ENCODE assay signal across 17 cellular contexts in genomic region chr13:50248537-50249521, GRCh38.
DNase-seq lines count a peak whose midpoint lies in the region; ATAC-seq, FAIRE-seq and TF ChIP-seq lines count a peak whose summit lies in the region.
"Had no signal": no experiment of that assay in that cellular context is flagged by ENCODE, and none has a peak within 500 bp of the region (broad histone marks: within the 10 kb centered on the region; RNA-seq: fewer than 3 reads in every experiment).

No MANE protein-coding gene starts in this region.

- H2AFZ ChIP-seq in GM23338: no peak overlapping the region

- no peaks in the 10 kb centered on the region; the same call in 1 of the 2 replicates for H4K20me1 ChIP-seq in GM23338 (replicated peaks; ENCODE audit: insufficient read depth)

- WGBS in pancreas, 2 donors: 70 to 87% methylated on average over 4 of the region's 4 CpGs

- H3K27ac Mint-ChIP-seq in CD14-positive monocyte (peak overlapping the region in 4 of 7 donors; percentile 8 to 53 (median 18)), GM23338 (no peak overlapping the region)
- peak overlapping the region; percentile 60 for H3K27ac Mint-ChIP-seq in activated CD8-positive, alpha-beta T cell treated with anti-CD3 and anti-CD28 coated beads, Interleukin-2, amount 10 ng/mL, durations not matched to agents 7 days and 5 days
- H3K27ac Mint-ChIP-seq in T-helper 2 cell treated with Interferon-gamma antibody and Interleukin-4, amounts not matched to agents 5 μg/mL and 100 μg/mL, for 36 hours: no peak overlapping the region
- H3K27ac Mint-ChIP-seq: activated T-helper 2 cell treated with anti-CD3 and anti-CD28 coated beads, Interferon-gamma antibody, Interleukin-2, Interleukin-4, amounts not matched to agents 10 μg/mL and 5 μg/mL and 100 μg/mL, durations not matched to agents 14 hours and 24 hours and 36 hours had no signal

- POLR2A ChIA-PET in activated CD8-positive, alpha-beta T cell treated with anti-CD3 and anti-CD28 coated beads, Interleukin-2, amount 10 ng/mL, durations not matched to agents 7 days and 5 days (lab: Charles Lee): no interaction called here

- H3K27me3 ChIP-seq in GM23338 (ENCODE audit: insufficient read depth) (no peaks in the 10 kb centered on the region), pancreas (peaks cover 0 to 2% (median 0%) of the 10 kb centered on the region in 4 donors)

- no peak overlapping the region for H3K27ac ChIP-seq in GM23338 (ENCODE audit: low read depth)
- H3K27ac ChIP-seq in pancreas: no peak overlapping the region
- H3K27ac ChIP-seq: psoas muscle had no signal

- CTCF ChIA-PET in activated CD8-positive, alpha-beta T cell treated with anti-CD3 and anti-CD28 coated beads, Interleukin-2, amount 10 ng/mL, durations not matched to agents 7 days and 5 days (lab: Charles Lee): interaction anchor here (0.9 to 1.4 kb wide), 2 partner anchors 12 to 663 kb away, joined by 3 read pairs; no protein-coding TSS in a partner anchor

- ATAC-seq in GM23338 (peak; percentile 80), mucosa of descending colon (peak; percentile 47), GM21786 (IDR thresholded peaks at IDR 0.05; ENCODE audit: unreplicated experiment) (no peak), pancreas (no peak), HG02610 (IDR thresholded peaks at IDR 0.05; ENCODE audit: unreplicated experiment) (no peak)
- no peak for ATAC-seq in activated CD8-positive, alpha-beta T cell treated with anti-CD3 and anti-CD28 coated beads, Interleukin-2, amount 10 ng/mL, durations not matched to agents 7 days and 5 days
- ATAC-seq: psoas muscle had no signal

- peaks cover 0 to 5% of the 10 kb centered on the region in 2 donors for H3K36me3 Mint-ChIP-seq in CD14-positive monocyte
- no peaks in the 10 kb centered on the region for H3K36me3 Mint-ChIP-seq in GM23338 (ENCODE audit: low read depth)
- H3K36me3 Mint-ChIP-seq in activated CD8-positive, alpha-beta T cell treated with anti-CD3 and anti-CD28 coated beads, Interleukin-2, amount 10 ng/mL, durations not matched to agents 7 days and 5 days (ENCODE audit: low read depth): no peaks in the 10 kb centered on the region
- H3K36me3 Mint-ChIP-seq in T-helper 2 cell treated with Interferon-gamma antibody and Interleukin-4, amounts not matched to agents 5 μg/mL and 100 μg/mL, for 36 hours (ENCODE audit: low read depth): no peaks in the 10 kb centered on the region

- H3K4me3 Mint-ChIP-seq in CD14-positive monocyte (no peak overlapping the region), GM23338 (no peak overlapping the region)
- H3K4me3 Mint-ChIP-seq in activated CD8-positive, alpha-beta T cell treated with anti-CD3 and anti-CD28 coated beads, Interleukin-2, amount 10 ng/mL, durations not matched to agents 7 days and 5 days: no peak overlapping the region
- no peak overlapping the region for H3K4me3 Mint-ChIP-seq in T-helper 2 cell treated with Interferon-gamma antibody and Interleukin-4, amounts not matched to agents 5 μg/mL and 100 μg/mL, for 36 hours
- H3K4me3 Mint-ChIP-seq: stimulated activated naive CD8-positive, alpha-beta T cell treated with anti-CD3 and anti-CD28 coated beads, Interleukin-15, Interleukin-2, amounts not matched to agents 100 ng/mL and 50 ng/mL, for 24 hours had no signal

- no peak overlapping the region for H3K4me2 ChIP-seq in GM23338

- no peaks in the 10 kb centered on the region for H3K4me1 ChIP-seq in GM23338 (ENCODE audit: insufficient read depth)
- no peaks in the 10 kb centered on the region for H3K4me1 ChIP-seq in mucosa of descending colon (ENCODE audit: low read depth)
- no peaks in the 10 kb centered on the region for H3K4me1 ChIP-seq in pancreas

- DNase-seq in CD14-positive monocyte (ENCODE audit: low spot score): no peak
- DNase-seq in GM23338 (ENCODE audit: low spot score): peak; percentile 30
- DNase-seq in activated CD8-positive, alpha-beta T cell treated with anti-CD3 and anti-CD28 coated beads, Interleukin-2, amount 10 ng/mL, durations not matched to agents 7 days and 5 days: no peak
- DNase-seq in mucosa of descending colon: no peak
- no peak for DNase-seq in pancreas
- no peak for DNase-seq in T-helper 2 cell treated with Interferon-gamma antibody and Interleukin-4, amounts not matched to agents 5 μg/mL and 100 μg/mL, for 36 hours (ENCODE audit: low spot score)
- DNase-seq: amygdala, cerebellar nuclear complex, DMS 273 treated with DMSO at 0.1 percent for 48 hours, NCI-H2029, NCI-H510A treated with DMSO at 0.1 percent for 48 hours, psoas muscle had no signal

- no peaks in the 10 kb centered on the region for H3K9me2 ChIP-seq in GM23338 (ENCODE audit: insufficient read depth)

- H3K27me3 Mint-ChIP-seq in CD14-positive monocyte (ENCODE audit: low read depth in 3 of 3) (peaks cover 0 to 2% (median 2%) of the 10 kb centered on the region in 3 donors), GM23338 (ENCODE audit: insufficient read depth, low read depth, poor library complexity) (peaks cover 2% of the 10 kb centered on the region)
- peaks cover 11% of the 10 kb centered on the region for H3K27me3 Mint-ChIP-seq in activated CD8-positive, alpha-beta T cell treated with anti-CD3 and anti-CD28 coated beads, Interleukin-2, amount 10 ng/mL, durations not matched to agents 7 days and 5 days (ENCODE audit: low read depth)
- peaks cover 65% of the 10 kb centered on the region for H3K27me3 Mint-ChIP-seq in T-helper 2 cell treated with Interferon-gamma antibody and Interleukin-4, amounts not matched to agents 5 μg/mL and 100 μg/mL, for 36 hours (ENCODE audit: low read depth)

- intact Hi-C loops in CD14-positive monocyte (cut with micrococcal nuclease) (loop anchor here in 1 of 2 donors (5.0 kb wide), 1 partner anchor 43 kb away; no protein-coding TSS in a partner anchor), mucosa of descending colon (cut with DNase I, micrococcal nuclease) (no loop called here), pancreas (cut with DNase I) (no loop called here)

- H3K9me3 ChIP-seq in mucosa of descending colon (no peaks in the 10 kb centered on the region), pancreas (no peaks in the 10 kb centered on the region)
- H3K9me3 ChIP-seq: psoas muscle had no signal

- H3K79me2 ChIP-seq in GM23338 (replicated peaks; ENCODE audit: insufficient read depth): no peaks in the 10 kb centered on the region

- no peaks in the 10 kb centered on the region for H3F3A ChIP-seq in GM23338 (replicated peaks; ENCODE audit: low read depth)

- H3K9me3 Mint-ChIP-seq in CD14-positive monocyte (peaks cover 0 to 6% (median 0%) of the 10 kb centered on the region in 7 donors), GM23338 (no peaks in the 10 kb centered on the region)
- H3K9me3 Mint-ChIP-seq in activated CD8-positive, alpha-beta T cell treated with anti-CD3 and anti-CD28 coated beads, Interleukin-2, amount 10 ng/mL, durations not matched to agents 7 days and 5 days (ENCODE audit: insufficient read depth): no peaks in the 10 kb centered on the region
- H3K9me3 Mint-ChIP-seq in T-helper 2 cell treated with Interferon-gamma antibody and Interleukin-4, amounts not matched to agents 5 μg/mL and 100 μg/mL, for 36 hours: no peaks in the 10 kb centered on the region

- H3K36me3 ChIP-seq in GM23338 (ENCODE audit: insufficient read depth) (no peaks in the 10 kb centered on the region), mucosa of descending colon (ENCODE audit: low read depth) (no peaks in the 10 kb centered on the region), pancreas (no peaks in the 10 kb centered on the region)

- TF ChIP-seq CTCF in CD14-positive monocyte (IDR thresholded peaks at IDR 0.05): no peak
- peak in 1 of 2 experiments; percentile 19; a peak in 1 of 4 replicates for TF ChIP-seq CTCF in GM23338 (conservative IDR thresholded peaks at IDR 0.05; ENCODE audit: low read depth in 2 of 2)
- no peak for TF ChIP-seq CTCF in mucosa of descending colon (IDR thresholded peaks at IDR 0.05)
- no peak for TF ChIP-seq CTCF in pancreas (IDR thresholded peaks at IDR 0.05)

- no peak for FAIRE-seq in pancreas (lab: Jason Lieb, UNC)
- FAIRE-seq: TTC549 had no signal

- peaks cover 45% of the 10 kb centered on the region for H3K4me1 Mint-ChIP-seq in CD14-positive monocyte
- peaks cover 6% of the 10 kb centered on the region; the same call in 1 of the 3 replicates for H3K4me1 Mint-ChIP-seq in GM23338
- peaks cover 34% of the 10 kb centered on the region for H3K4me1 Mint-ChIP-seq in activated CD8-positive, alpha-beta T cell treated with anti-CD3 and anti-CD28 coated beads, Interleukin-2, amount 10 ng/mL, durations not matched to agents 7 days and 5 days (ENCODE audit: low read depth)
- peaks cover 19% of the 10 kb centered on the region for H3K4me1 Mint-ChIP-seq in T-helper 2 cell treated with Interferon-gamma antibody and Interleukin-4, amounts not matched to agents 5 μg/mL and 100 μg/mL, for 36 hours (ENCODE audit: low read depth)

- no peak overlapping the region for H3K4me3 ChIP-seq in GM23338
- no peak overlapping the region for H3K4me3 ChIP-seq in mucosa of descending colon
- no peak overlapping the region for H3K4me3 ChIP-seq in pancreas
- H3K4me3 ChIP-seq: psoas muscle had no signal

TF ChIP-seq in GM23338, 12 proteins besides CTCF, POLR2A, EP300 and RAD21:
- TF ChIP-seq ZNF331 (CRISPR knock-in tag; IDR thresholded peaks at IDR 0.05; ENCODE audit: low read depth) (no peak), JUNB (IDR thresholded peaks at IDR 0.05; ENCODE audit: unreplicated experiment) (no peak)

Comparison
In these comparisons a context has a peak if more than half of its experiments do, and no peak if none do; other contexts are left out.
1. H3K27ac Mint-ChIP-seq: peak in CD14-positive monocyte (4 of 7) and activated CD8-positive, alpha-beta T cell treated with anti-CD3 and anti-CD28 coated beads, Interleukin-2, amount 10 ng/mL, durations not matched to agents 7 days and 5 days (single experiment); none in GM23338 (single experiment) and T-helper 2 cell treated with Interferon-gamma antibody and Interleukin-4, amounts not matched to agents 5 μg/mL and 100 μg/mL, for 36 hours (single experiment).
2. ATAC-seq: peak in GM23338 (single experiment) and mucosa of descending colon (single experiment); none in activated CD8-positive, alpha-beta T cell treated with anti-CD3 and anti-CD28 coated beads, Interleukin-2, amount 10 ng/mL, durations not matched to agents 7 days and 5 days (single experiment), GM21786 (single experiment), pancreas (0 of 4) and HG02610 (single experiment).